In genomic region chr14:24092110-24092959, GRCh38 we compare ENCODE assay signal across 12 cellular contexts. TPM values are rescaled to one million over a fixed set of nuclear protein-coding genes. Genes with fewer than 3 reads are reported as not detected.
DNase-seq lines count a peak whose midpoint lies in the region; ATAC-seq and TF ChIP-seq lines count a peak whose summit lies in the region.
"Had no signal": no experiment of that assay in that cellular context is flagged by ENCODE, and none has a peak within 500 bp of the region (broad histone marks: within the 10 kb centered on the region; RNA-seq: fewer than 3 reads in every experiment).

No MANE protein-coding gene starts in this region.

- H3K36me3 Mint-ChIP-seq in activated T-cell treated with anti-CD3 and anti-CD28 coated beads, Interleukin-2, amount 50 U/mL, for 72 hours (ENCODE audit: insufficient read depth in 2 of 2) = peaks cover 16 to 21% of the 10 kb centered on the region in 2 donors
- peaks cover 16% of the 10 kb centered on the region for H3K36me3 Mint-ChIP-seq in activated T-helper 2 cell treated with anti-CD3 and anti-CD28 coated beads, Interferon-gamma antibody, Interleukin-2, Interleukin-4, amounts not matched to agents 10 μg/mL and 5 μg/mL and 100 μg/mL, durations not matched to agents 14 hours and 24 hours and 36 hours (ENCODE audit: low read depth)
- H3K36me3 Mint-ChIP-seq in memory B cell = peaks cover 5% of the 10 kb centered on the region

- no peak overlapping the region for H3K27ac Mint-ChIP-seq in activated T-cell treated with anti-CD3 and anti-CD28 coated beads, Interleukin-2, amount 50 U/mL, for 72 hours
- H3K27ac Mint-ChIP-seq in activated T-helper 2 cell treated with anti-CD3 and anti-CD28 coated beads, Interferon-gamma antibody, Interleukin-2, Interleukin-4, amounts not matched to agents 10 μg/mL and 5 μg/mL and 100 μg/mL, durations not matched to agents 14 hours and 24 hours and 36 hours = peak overlapping the region; percentile 68
- H3K27ac Mint-ChIP-seq in memory B cell = peak overlapping the region; percentile 94

- H3K9me3 Mint-ChIP-seq in activated T-cell treated with anti-CD3 and anti-CD28 coated beads, Interleukin-2, amount 50 U/mL, for 72 hours = no peaks in the 10 kb centered on the region
- no peaks in the 10 kb centered on the region for H3K9me3 Mint-ChIP-seq in activated T-helper 2 cell treated with anti-CD3 and anti-CD28 coated beads, Interferon-gamma antibody, Interleukin-2, Interleukin-4, amounts not matched to agents 10 μg/mL and 5 μg/mL and 100 μg/mL, durations not matched to agents 14 hours and 24 hours and 36 hours
- no peaks in the 10 kb centered on the region for H3K9me3 Mint-ChIP-seq in memory B cell

- no peak for ATAC-seq in activated T-cell treated with anti-CD3 and anti-CD28 coated beads, Interleukin-2, amount 50 U/mL, for 72 hours (replicated peaks in 1 of 2)
- ATAC-seq in memory B cell (ENCODE audit: low read depth) = no peak

- peaks cover 0 to 33% (median 12%) of the 10 kb centered on the region in 4 donors for H3K4me1 ChIP-seq in tibial nerve
- peaks cover 12% of the 10 kb centered on the region for H3K4me1 ChIP-seq in testis

- peak overlapping the region; percentile 95 to 98 for H3K4me3 Mint-ChIP-seq in activated T-cell treated with anti-CD3 and anti-CD28 coated beads, Interleukin-2, amount 50 U/mL, for 72 hours
- peak overlapping the region; percentile 97 for H3K4me3 Mint-ChIP-seq in activated T-helper 2 cell treated with anti-CD3 and anti-CD28 coated beads, Interferon-gamma antibody, Interleukin-2, Interleukin-4, amounts not matched to agents 10 μg/mL and 5 μg/mL and 100 μg/mL, durations not matched to agents 14 hours and 24 hours and 36 hours (ENCODE audit: low read depth)
- peak overlapping the region; percentile 3 for H3K4me3 Mint-ChIP-seq in memory B cell

- no peak for DNase-seq in activated T-cell treated with anti-CD3 and anti-CD28 coated beads, Interleukin-2, amount 50 U/mL, for 72 hours
- no peak for DNase-seq in activated T-cell treated with anti-CD3 and anti-CD28 coated beads, Interleukin-2, amount 50 U/mL, for 1 hour
- DNase-seq in activated T-helper 2 cell treated with anti-CD3 and anti-CD28 coated beads, Interferon-gamma antibody, Interleukin-2, Interleukin-4, amounts not matched to agents 10 μg/mL and 5 μg/mL and 100 μg/mL, durations not matched to agents 14 hours and 24 hours and 36 hours (ENCODE audit: low spot score) = no peak
- DNase-seq in memory B cell (ENCODE audit: low spot score in 2 of 2) (no peak), tibial nerve (ENCODE audit: low spot score in 2 of 2) (peak in 1 of 2 donors; percentile 20), testis (no peak), hypothalamus (lab: John Stamatoyannopoulos, UW) (no peak), RKO (ENCODE audit: low spot score) (no peak)
- DNase-seq: AML-193, NCI-H510A had no signal

- no peak for TF ChIP-seq CTCF in tibial nerve (IDR thresholded peaks at IDR 0.05)
- no peak for TF ChIP-seq CTCF in testis (IDR thresholded peaks at IDR 0.05)

- no peak for TF ChIP-seq EP300 in tibial nerve (IDR thresholded peaks at IDR 0.05)

- H3K27me3 Mint-ChIP-seq in activated T-cell treated with anti-CD3 and anti-CD28 coated beads, Interleukin-2, amount 50 U/mL, for 72 hours (ENCODE audit: low read depth) = no peaks in the 10 kb centered on the region
- no peaks in the 10 kb centered on the region for H3K27me3 Mint-ChIP-seq in activated T-helper 2 cell treated with anti-CD3 and anti-CD28 coated beads, Interferon-gamma antibody, Interleukin-2, Interleukin-4, amounts not matched to agents 10 μg/mL and 5 μg/mL and 100 μg/mL, durations not matched to agents 14 hours and 24 hours and 36 hours (ENCODE audit: low read depth)
- no peaks in the 10 kb centered on the region for H3K27me3 Mint-ChIP-seq in memory B cell

- H3K4me1 Mint-ChIP-seq in activated T-cell treated with anti-CD3 and anti-CD28 coated beads, Interleukin-2, amount 50 U/mL, for 72 hours (ENCODE audit: low read depth) = peaks cover 39% of the 10 kb centered on the region
- peaks cover 31% of the 10 kb centered on the region for H3K4me1 Mint-ChIP-seq in activated T-helper 2 cell treated with anti-CD3 and anti-CD28 coated beads, Interferon-gamma antibody, Interleukin-2, Interleukin-4, amounts not matched to agents 10 μg/mL and 5 μg/mL and 100 μg/mL, durations not matched to agents 14 hours and 24 hours and 36 hours (ENCODE audit: low read depth)
- peaks cover 32% of the 10 kb centered on the region for H3K4me1 Mint-ChIP-seq in memory B cell

- WGBS in tibial nerve, 2 donors = 77 to 81% methylated on average over 3 of the region's 3 CpGs
- WGBS in testis, 2 donors = 60 to 80% methylated on average over 3 of the region's 3 CpGs

- H3K9me3 ChIP-seq in tibial nerve (no peaks in the 10 kb centered on the region), testis (no peaks in the 10 kb centered on the region)

- intact Hi-C loops in activated T-helper 2 cell treated with anti-CD3 and anti-CD28 coated beads, Interferon-gamma antibody, Interleukin-2, Interleukin-4, amounts not matched to agents 10 μg/mL and 5 μg/mL and 100 μg/mL, durations not matched to agents 14 hours and 24 hours and 36 hours (cut with micrococcal nuclease) = loop anchor here (10.0 kb wide), 1 partner anchor 342 kb away; no protein-coding TSS in a partner anchor
- intact Hi-C loops in testis (cut with DNase I; ENCODE audit: low total_unique reads) = no loop called here

- H3K27ac ChIP-seq in tibial nerve (peak overlapping the region in 3 of 4 donors; percentile 93 to 98 (median 93)), testis (no peak overlapping the region)

- no peak for TF ChIP-seq POLR2A in tibial nerve (IDR thresholded peaks at IDR 0.05)
- no peak for TF ChIP-seq POLR2A in testis (IDR thresholded peaks at IDR 0.05)

- H3K4me3 ChIP-seq in tibial nerve = no peak overlapping the region
- no peak overlapping the region for H3K4me3 ChIP-seq in testis
- H3K4me3 ChIP-seq: lung had no signal

- H3K27me3 ChIP-seq in tibial nerve = no peaks in the 10 kb centered on the region
- H3K27me3 ChIP-seq in testis = no peaks in the 10 kb centered on the region

- H3K36me3 ChIP-seq in tibial nerve = no peaks in the 10 kb centered on the region
- no peaks in the 10 kb centered on the region for H3K36me3 ChIP-seq in testis (ENCODE audit: low read depth, missing control alignments)

RNA-seq across cellular contexts. Expression of gene PCK2, which starts 1.8 kb away (rescaled TPM):
- 100 to 1,000 TPM; 161 to 180 TPM for total RNA-seq in activated T-cell treated with anti-CD3 and anti-CD28 coated beads, Interleukin-2, amount 50 U/mL, for 72 hours
- total RNA-seq in activated T-helper 2 cell treated with anti-CD3 and anti-CD28 coated beads, Interferon-gamma antibody, Interleukin-2, Interleukin-4, amounts not matched to agents 10 μg/mL and 5 μg/mL and 100 μg/mL, durations not matched to agents 14 hours and 24 hours and 36 hours = 62.7 and 62.8 TPM in 2 replicates
- 10 to 100 TPM; 28.9 to 49.2 (median 34.3) TPM for total RNA-seq in tibial nerve
- total RNA-seq in testis = 10 to 100 TPM; 20.7 to 30.6 TPM
- 43.6 TPM for polyA plus RNA-seq in testis (ENCODE audit: insufficient read depth, low read depth, low replicate concordance)

RNA-seq across cellular contexts. Expression of gene CPNE6, which starts 21.0 kb away (rescaled TPM):
- under 1 TPM; 0.12 to 0.14 TPM for total RNA-seq in activated T-cell treated with anti-CD3 and anti-CD28 coated beads, Interleukin-2, amount 50 U/mL, for 72 hours
- not detected in 2 replicates for total RNA-seq in activated T-helper 2 cell treated with anti-CD3 and anti-CD28 coated beads, Interferon-gamma antibody, Interleukin-2, Interleukin-4, amounts not matched to agents 10 μg/mL and 5 μg/mL and 100 μg/mL, durations not matched to agents 14 hours and 24 hours and 36 hours
- total RNA-seq in tibial nerve (not detected), testis (under 1 TPM; 0.12 to 0.71 TPM)
- polyA plus RNA-seq in testis (ENCODE audit: insufficient read depth, low read depth, low replicate concordance) = 5.7 TPM
- total RNA-seq: glomerular endothelial cell, lung had no signal
- polyA plus RNA-seq: lung had no signal

RNA-seq across cellular contexts. Expression of gene DCAF11, which starts 22.2 kb away (rescaled TPM):
- 100 to 1,000 TPM; 109 to 124 TPM for total RNA-seq in activated T-cell treated with anti-CD3 and anti-CD28 coated beads, Interleukin-2, amount 50 U/mL, for 72 hours
- total RNA-seq in activated T-helper 2 cell treated with anti-CD3 and anti-CD28 coated beads, Interferon-gamma antibody, Interleukin-2, Interleukin-4, amounts not matched to agents 10 μg/mL and 5 μg/mL and 100 μg/mL, durations not matched to agents 14 hours and 24 hours and 36 hours = 67.2 and 77.3 TPM in 2 replicates
- total RNA-seq in tibial nerve = 100 to 1,000 TPM in 2 of 4 donors, 10 to 100 TPM in 2; 68.9 to 126 (median 98.9) TPM
- total RNA-seq in testis = 10 to 100 TPM; 67.6 to 68.0 TPM
- 77.4 TPM for polyA plus RNA-seq in testis (ENCODE audit: insufficient read depth, low read depth, low replicate concordance)

RNA-seq across cellular contexts. Expression of gene NRL, which starts 22.4 kb away (rescaled TPM):
- 1 to 10 TPM; 5.2 TPM for total RNA-seq in activated T-cell treated with anti-CD3 and anti-CD28 coated beads, Interleukin-2, amount 50 U/mL, for 72 hours
- total RNA-seq in activated T-helper 2 cell treated with anti-CD3 and anti-CD28 coated beads, Interferon-gamma antibody, Interleukin-2, Interleukin-4, amounts not matched to agents 10 μg/mL and 5 μg/mL and 100 μg/mL, durations not matched to agents 14 hours and 24 hours and 36 hours = 1.6 and 1.8 TPM in 2 replicates
- total RNA-seq in tibial nerve (1 to 10 TPM; 4.8 to 7.0 (median 5.9) TPM), testis (1 to 10 TPM; 6.6 to 8.3 TPM)
- 8.2 TPM for polyA plus RNA-seq in testis (ENCODE audit: insufficient read depth, low read depth, low replicate concordance)

RNA-seq across cellular contexts. Expression of gene FITM1, which starts 38.1 kb away (rescaled TPM):
- total RNA-seq in activated T-cell treated with anti-CD3 and anti-CD28 coated beads, Interleukin-2, amount 50 U/mL, for 72 hours = 1 to 10 TPM in 1 of 2 donors, under 1 TPM in 1; 0.46 to 2.2 TPM
- 1.0 and 1.2 TPM in 2 replicates for total RNA-seq in activated T-helper 2 cell treated with anti-CD3 and anti-CD28 coated beads, Interferon-gamma antibody, Interleukin-2, Interleukin-4, amounts not matched to agents 10 μg/mL and 5 μg/mL and 100 μg/mL, durations not matched to agents 14 hours and 24 hours and 36 hours
- total RNA-seq in tibial nerve (1 to 10 TPM in 1 of 4 donors, under 1 TPM in 1, not detected in 2; 0.78 to 1.3 TPM), testis (1 to 10 TPM; 2.2 to 3.5 TPM)
- polyA plus RNA-seq in testis (ENCODE audit: insufficient read depth, low read depth, low replicate concordance) = 3.7 TPM

Comparison
In these comparisons a context has a peak if more than half of its experiments do, and no peak if none do; other contexts are left out.
1. H3K4me3 Mint-ChIP-seq: peak in every context shown above with its lines; median percentile 97 in activated T-helper 2 cell treated with anti-CD3 and anti-CD28 coated beads, Interferon-gamma antibody, Interleukin-2, Interleukin-4, amounts not matched to agents 10 μg/mL and 5 μg/mL and 100 μg/mL, durations not matched to agents 14 hours and 24 hours and 36 hours; 96 in activated T-cell treated with anti-CD3 and anti-CD28 coated beads, Interleukin-2, amount 50 U/mL, for 72 hours; 3 in memory B cell.
2. H3K27ac ChIP-seq: peak in tibial nerve (3 of 4); none in testis (0 of 2).